15 cellular contexts compared by ENCODE assay signal in genomic region chr1:178784131-178784536, GRCh38. TPM values are rescaled to one million over a fixed set of nuclear protein-coding genes. Genes with fewer than 3 reads are reported as not detected.
DNase-seq lines count a peak whose midpoint lies in the region; ATAC-seq and TF ChIP-seq lines count a peak whose summit lies in the region.
"Had no signal": no experiment of that assay in that cellular context is flagged by ENCODE, and none has a peak within 500 bp of the region (broad histone marks: within the 10 kb centered on the region; RNA-seq: fewer than 3 reads in every experiment).

No MANE protein-coding gene starts in this region.

- H3K27ac ChIP-seq in ACC112 (ENCODE audit: low read depth, low read length): no peak overlapping the region

- ATAC-seq in GM19468 (IDR thresholded peaks at IDR 0.05; ENCODE audit: extremely low read depth, unreplicated experiment) (peak; percentile 46), HG03378 (IDR thresholded peaks at IDR 0.05; ENCODE audit: unreplicated experiment) (peak; percentile 36)
- ATAC-seq: Right ventricle myocardium inferior, sciatic nerve had no signal

- no peak for DNase-seq in activated naive CD8-positive, alpha-beta T cell treated with anti-CD3 and anti-CD28 coated beads for 36 hours
- no peak for DNase-seq in activated CD4-positive, CD25-positive, alpha-beta regulatory T cell treated with anti-CD3 and anti-CD28 coated beads, Interleukin-2, amount 50 U/mL, for 72 hours
- no peak for DNase-seq in type B pancreatic cell (ENCODE audit: extremely low spot score, unreplicated experiment)
- DNase-seq in GM03348 (ENCODE audit: low spot score): no peak
- no peak for DNase-seq in NCI-H2107 treated with DMSO at 0.1 percent for 48 hours (lab: John Stamatoyannopoulos, UW; ENCODE audit: unreplicated experiment)
- DNase-seq: activated CD4-positive, alpha-beta T cell treated with anti-CD3 and anti-CD28 coated beads, Interleukin-2, amount 10 ng/mL, durations not matched to agents 24 days and 14 days; amygdala; HFFc6; NCI-H2171; stimulated activated CD4-positive, alpha-beta T cell treated with anti-CD3 and anti-CD28 coated beads, Interleukin-1b, Interleukin-23, amount 100 ng/mL, for 48 hours had no signal

- H3K9me3 Mint-ChIP-seq in activated naive CD8-positive, alpha-beta T cell treated with anti-CD3 and anti-CD28 coated beads for 36 hours: no peaks in the 10 kb centered on the region
- peaks cover 7% of the 10 kb centered on the region for H3K9me3 Mint-ChIP-seq in type B pancreatic cell
- H3K9me3 Mint-ChIP-seq: activated CD4-positive, alpha-beta T cell treated with anti-CD3 and anti-CD28 coated beads, Interleukin-2, amount 10 ng/mL, durations not matched to agents 24 days and 14 days; HFFc6 had no signal

- H3K27me3 ChIP-seq in ACC112 (ENCODE audit: insufficient read depth, low read length): no peaks in the 10 kb centered on the region

- no peaks in the 10 kb centered on the region for H3K27me3 Mint-ChIP-seq in activated naive CD8-positive, alpha-beta T cell treated with anti-CD3 and anti-CD28 coated beads for 36 hours
- H3K27me3 Mint-ChIP-seq in type B pancreatic cell: no peaks in the 10 kb centered on the region
- H3K27me3 Mint-ChIP-seq: activated CD4-positive, alpha-beta T cell treated with anti-CD3 and anti-CD28 coated beads, Interleukin-2, amount 10 ng/mL, durations not matched to agents 24 days and 14 days had no signal

- no peak overlapping the region for H3K27ac Mint-ChIP-seq in activated naive CD8-positive, alpha-beta T cell treated with anti-CD3 and anti-CD28 coated beads for 36 hours
- H3K27ac Mint-ChIP-seq in type B pancreatic cell: no peak overlapping the region
- H3K27ac Mint-ChIP-seq: activated CD4-positive, alpha-beta T cell treated with anti-CD3 and anti-CD28 coated beads, Interleukin-2, amount 10 ng/mL, durations not matched to agents 24 days and 14 days; HFFc6 had no signal

- H3K4me3 ChIP-seq in ACC112 (ENCODE audit: low read depth, low read length): no peak overlapping the region

- H2AFZ ChIP-seq in ACC112 (ENCODE audit: low read length, unreplicated experiment): peak overlapping the region; percentile 18

- peaks cover 17% of the 10 kb centered on the region for H3K4me1 Mint-ChIP-seq in activated naive CD8-positive, alpha-beta T cell treated with anti-CD3 and anti-CD28 coated beads for 36 hours
- H3K4me1 Mint-ChIP-seq in type B pancreatic cell (ENCODE audit: unreplicated experiment): peaks cover 28% of the 10 kb centered on the region

- peak overlapping the region; percentile 42 for H3K4me3 Mint-ChIP-seq in activated naive CD8-positive, alpha-beta T cell treated with anti-CD3 and anti-CD28 coated beads for 36 hours
- no peak overlapping the region for H3K4me3 Mint-ChIP-seq in type B pancreatic cell
- H3K4me3 Mint-ChIP-seq: activated CD4-positive, alpha-beta T cell treated with anti-CD3 and anti-CD28 coated beads, Interleukin-2, amount 10 ng/mL, durations not matched to agents 24 days and 14 days; HFFc6 had no signal

- peaks cover 5% of the 10 kb centered on the region for H3K4me1 ChIP-seq in ACC112 (ENCODE audit: control insufficient read depth, insufficient read depth, low read length, unreplicated experiment)

- no peaks in the 10 kb centered on the region for H3K79me2 ChIP-seq in ACC112 (ENCODE audit: control insufficient read depth, insufficient read depth, low read length, unreplicated experiment)

- peaks cover 4% of the 10 kb centered on the region; the same call in 1 of the 2 replicates for H3K36me3 ChIP-seq in ACC112 (ENCODE audit: insufficient read depth, low read length)

- H3K36me3 Mint-ChIP-seq in activated naive CD8-positive, alpha-beta T cell treated with anti-CD3 and anti-CD28 coated beads for 36 hours: peaks cover 8% of the 10 kb centered on the region
- H3K36me3 Mint-ChIP-seq in type B pancreatic cell: peaks cover 34% of the 10 kb centered on the region

- TF ChIP-seq CTCF in type B pancreatic cell (conservative IDR thresholded peaks at IDR 0.05): no peak

RNA-seq across cellular contexts. Expression of gene RALGPS2, which starts 59.1 kb away (rescaled TPM):
- 1 to 10 TPM; 5.0 to 6.6 TPM for total RNA-seq in activated naive CD8-positive, alpha-beta T cell treated with anti-CD3 and anti-CD28 coated beads for 36 hours
- 47.2 and 47.8 TPM in 2 replicates for total RNA-seq in type B pancreatic cell (ENCODE audit: low replicate concordance)
